In the genomic region with DNA sequence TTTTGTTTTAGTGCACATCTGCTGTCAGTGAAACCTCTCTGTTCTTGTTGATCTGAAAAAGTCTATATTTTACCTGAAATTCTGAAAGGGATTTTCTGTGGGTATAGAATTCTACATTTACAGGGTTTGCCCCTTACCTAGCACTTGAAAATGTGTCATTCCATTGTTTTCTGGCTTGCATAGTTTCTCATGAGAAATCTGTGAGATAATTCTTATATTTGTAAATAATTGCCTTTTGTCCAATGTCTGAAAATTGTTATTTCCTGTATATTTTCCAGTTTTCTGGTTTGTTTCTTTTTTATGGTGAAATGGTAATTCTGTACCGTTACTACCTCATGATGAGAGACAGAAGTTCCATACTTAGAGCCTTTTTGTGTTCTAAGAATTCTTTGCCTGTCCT, we compare ENCODE assay signal across 28 cellular contexts.
"Had no signal": no experiment of that assay in that cellular context is flagged by ENCODE, and none has a peak within 500 bp of the region (broad histone marks: within the 10 kb centered on the region; RNA-seq: fewer than 3 reads in every experiment).

No MANE protein-coding gene starts in this region.

- H3K9me3 ChIP-seq: neutrophil, pancreas, psoas muscle, suprapubic skin, testis, tibial artery, transverse colon, vagina had no signal

- ATAC-seq: naive thymus-derived CD8-positive, alpha-beta T cell; natural killer cell treated with Interleukin-12 subunit alpha and Interleukin-12 subunit beta and Interleukin-15 and Interleukin-18, amount 100 ng/mL, for 72 hours; pancreas; psoas muscle; right cardiac atrium; sciatic nerve; stimulated activated memory B cell treated with anti-CD40 and anti-IgM and Interleukin-4, amounts not matched to agents 10 μg/mL and 1 μg/mL and 100 μg/mL, for 72 hours; stimulated activated naive CD8-positive, alpha-beta T cell treated with anti-CD3 and anti-CD28 coated beads, Interleukin-15, amount 100 ng/mL, for 72 hours; stimulated activated naive CD8-positive, alpha-beta T cell treated with anti-CD3 and anti-CD28 coated beads, Interleukin-15, Interleukin-2, amounts not matched to agents 100 U/mL and 50 U/mL, for 24 hours had no signal

- FAIRE-seq: pancreas, urothelium cell line had no signal

- H3K4me3 ChIP-seq: pancreas, psoas muscle, skin epidermis, smooth muscle cell, spleen, suprapubic skin, testis, tibial artery, transverse colon, vagina had no signal

- H3K4me1 ChIP-seq: pancreas, psoas muscle, suprapubic skin, testis, tibial artery, transverse colon, vagina had no signal

- H3K27ac ChIP-seq: neutrophil, pancreas, psoas muscle, skin epidermis, spleen, suprapubic skin, testis, tibial artery, transverse colon, vagina had no signal

- DNase-seq: naive thymus-derived CD8-positive, alpha-beta T cell; nephron progenitor cell; nucleus accumbens; pancreas; psoas muscle; right cardiac atrium; spleen; stimulated activated CD4-positive, alpha-beta T cell treated with anti-CD3 and anti-CD28 coated beads, Interleukin-12 subunit alpha, Interleukin-12 subunit beta, amount 100 ng/mL, for 4 hours; stimulated activated CD4-positive, alpha-beta T cell treated with anti-CD3 and anti-CD28 coated beads, Interleukin-1b, Interleukin-23, amount 100 ng/mL, for 48 hours; stimulated activated CD4-positive, alpha-beta T cell treated with anti-CD3 and anti-CD28 coated beads, Interleukin-4, amount 100 ng/mL, for 1 hour; stimulated activated CD4-positive, alpha-beta T cell treated with anti-CD3 and anti-CD28 coated beads, Interleukin-4, amount 100 ng/mL, for 4 hours; stimulated activated CD8-positive, alpha-beta memory T cell treated with anti-CD3 and anti-CD28 coated beads, Interleukin-4, amount 100 ng/mL, for 48 hours; stimulated activated naive CD4-positive, alpha-beta T cell; stimulated activated naive CD8-positive, alpha-beta T cell treated with anti-CD3 and anti-CD28 coated beads, Interleukin-15, amount 100 ng/mL, for 72 hours; stimulated activated naive CD8-positive, alpha-beta T cell treated with anti-CD3 and anti-CD28 coated beads, Interleukin-15, Interleukin-2, amounts not matched to agents 100 U/mL and 50 U/mL, for 24 hours; substantia nigra; testis; tibial artery; transverse colon had no signal

- H3K36me3 ChIP-seq: neutrophil, pancreas, spleen, suprapubic skin, tibial artery, transverse colon, vagina had no signal

- H3K27me3 ChIP-seq: neutrophil, pancreas, spleen, suprapubic skin, testis, tibial artery, transverse colon, vagina had no signal

- H3K4me2 ChIP-seq: smooth muscle cell had no signal
